Comparison of ENCODE assay signal across 13 cellular contexts in the genomic region with DNA sequence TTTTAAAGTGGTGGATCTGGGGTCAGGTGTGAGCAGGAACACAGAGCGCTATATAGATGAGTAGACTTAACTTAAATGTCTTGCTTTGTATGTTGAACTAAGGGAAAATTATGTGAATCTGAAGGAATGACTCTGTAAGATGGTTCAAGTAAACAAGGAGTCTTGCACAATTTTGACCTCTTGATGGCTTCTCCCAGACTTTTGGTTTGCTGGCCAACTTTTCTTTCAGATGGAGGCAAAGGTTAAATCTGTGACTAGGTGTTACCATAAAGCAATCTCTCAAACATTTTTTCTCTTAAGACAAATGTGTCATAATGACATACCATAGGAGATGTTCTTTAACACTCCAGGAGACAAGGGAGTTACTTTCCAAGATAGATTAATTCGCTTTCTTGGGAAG.
"Had no signal": no experiment of that assay in that cellular context is flagged by ENCODE, and none has a peak within 500 bp of the region (broad histone marks: within the 10 kb centered on the region; RNA-seq: fewer than 3 reads in every experiment).

No MANE protein-coding gene starts in this region.

- DNase-seq: gastrocnemius medialis, left ventricle myocardium inferior, psoas muscle, right lobe of liver, spleen, tibial artery, upper lobe of right lung had no signal

- H3K36me3 ChIP-seq: esophagus muscularis mucosa, gastrocnemius medialis, heart right ventricle, left ventricle myocardium inferior, neutrophil, right lobe of liver, spleen, tibial artery, upper lobe of right lung, vagina had no signal

- H3K9me3 ChIP-seq: esophagus muscularis mucosa, gastrocnemius medialis, heart right ventricle, left ventricle myocardium inferior, neutrophil, psoas muscle, right lobe of liver, spleen, tibial artery, upper lobe of right lung, vagina had no signal

- H3K4me3 ChIP-seq: esophagus muscularis mucosa, gastrocnemius medialis, heart right ventricle, left ventricle myocardium inferior, lung, psoas muscle, right lobe of liver, spleen, tibial artery, upper lobe of right lung, vagina had no signal

- H3K27ac ChIP-seq: epithelial cell of prostate, esophagus muscularis mucosa, gastrocnemius medialis, heart right ventricle, left ventricle myocardium inferior, neutrophil, psoas muscle, right lobe of liver, spleen, tibial artery, upper lobe of right lung, vagina had no signal

- H3K4me1 ChIP-seq: gastrocnemius medialis, heart right ventricle, left ventricle myocardium inferior, psoas muscle, spleen, tibial artery, upper lobe of right lung, vagina had no signal

- H3K27me3 ChIP-seq: esophagus muscularis mucosa, gastrocnemius medialis, heart right ventricle, neutrophil, right lobe of liver, spleen, tibial artery, upper lobe of right lung, vagina had no signal
